Comparison of ENCODE assay signal across 21 cellular contexts in the genomic region with DNA sequence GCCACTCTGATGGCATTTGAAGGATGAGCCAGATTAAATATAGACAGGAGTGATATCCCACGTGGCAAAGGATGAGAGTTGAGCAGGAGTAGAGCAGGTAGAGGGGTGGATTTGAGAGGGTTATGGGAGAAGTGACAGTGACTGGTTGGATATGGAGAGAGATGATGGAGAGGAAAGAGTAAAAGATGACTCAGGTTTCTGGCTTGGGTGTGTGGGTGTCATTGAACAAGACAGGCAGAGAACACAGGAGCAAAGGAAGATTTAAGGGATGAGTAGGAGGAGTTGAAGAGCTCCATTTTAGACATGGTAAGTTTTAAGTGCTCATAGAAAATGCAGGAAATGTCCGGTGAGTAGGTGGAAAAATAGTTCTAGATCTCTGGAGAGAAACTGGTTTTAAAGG.
"Had no signal": no experiment of that assay in that cellular context is flagged by ENCODE, and none has a peak within 500 bp of the region (broad histone marks: within the 10 kb centered on the region; RNA-seq: fewer than 3 reads in every experiment).

No MANE protein-coding gene starts in this region.

- H3K36me3 Mint-ChIP-seq: naive thymus-derived CD8-positive, alpha-beta T cell; type B pancreatic cell had no signal

- H3K27ac ChIP-seq: colonic mucosa, heart left ventricle, neutrophil, psoas muscle, sigmoid colon, suprapubic skin, thyroid gland had no signal

- H3K4me3 ChIP-seq: colonic mucosa, heart left ventricle, mucosa of descending colon, psoas muscle, sigmoid colon, suprapubic skin, thyroid gland had no signal

- H3K27ac Mint-ChIP-seq: endodermal cell; naive thymus-derived CD8-positive, alpha-beta T cell; type B pancreatic cell had no signal

- H3K4me3 Mint-ChIP-seq: endodermal cell; naive thymus-derived CD8-positive, alpha-beta T cell; type B pancreatic cell had no signal

- H3K4me1 Mint-ChIP-seq: endodermal cell; naive thymus-derived CD8-positive, alpha-beta T cell had no signal

- H3K9me3 Mint-ChIP-seq: endodermal cell; naive thymus-derived CD8-positive, alpha-beta T cell had no signal

- DNase-seq: colonic mucosa; effector CD4-positive, alpha-beta T cell; endodermal cell; heart left ventricle; hippocampal formation; kidney glomerular epithelial cell; mucosa of descending colon; naive thymus-derived CD8-positive, alpha-beta T cell; psoas muscle; sigmoid colon; small intestine; stimulated activated CD4-positive, alpha-beta T cell treated with anti-CD3 and anti-CD28 coated beads, Interleukin-2, amount 100 ng/mL, for 48 hours; stimulated activated naive CD4-positive, alpha-beta T cell treated with Interleukin-2 at 50 U/mL for 16 hours; thyroid gland had no signal

- H3K4me1 ChIP-seq: colonic mucosa, heart left ventricle, psoas muscle, sigmoid colon, suprapubic skin, thyroid gland had no signal

- H3K9me3 ChIP-seq: colonic mucosa, heart left ventricle, mucosa of descending colon, neutrophil, psoas muscle, sigmoid colon, suprapubic skin, thyroid gland had no signal

- FAIRE-seq: endothelial cell of umbilical vein, frontal cortex, small intestine, urothelium cell line had no signal

- H3K27me3 ChIP-seq: colonic mucosa, sigmoid colon, suprapubic skin, thyroid gland had no signal

- ATAC-seq: heart left ventricle; left lobe of liver; mucosa of descending colon; naive thymus-derived CD8-positive, alpha-beta T cell; psoas muscle had no signal

- H3K36me3 ChIP-seq: colonic mucosa, heart left ventricle, neutrophil, sigmoid colon, suprapubic skin, thyroid gland had no signal
